Comparison of ENCODE assay signal across 33 cellular contexts in genomic region chr14:58055497-58055896, GRCh38.
"Had no signal": no experiment of that assay in that cellular context is flagged by ENCODE, and none has a peak within 500 bp of the region (broad histone marks: within the 10 kb centered on the region; RNA-seq: fewer than 3 reads in every experiment).

No MANE protein-coding gene starts in this region.

- H3K36me3 Mint-ChIP-seq: activated naive CD4-positive, alpha-beta T cell treated with anti-CD3 and anti-CD28 coated beads, Interleukin-2, amount 10 ng/mL, durations not matched to agents 7 days and 5 days; activated naive CD4-positive, alpha-beta T cell treated with anti-CD3 and anti-CD28 coated beads, Interleukin-2, amount 50 U/mL, for 72 hours; activated naive CD8-positive, alpha-beta T cell treated with anti-CD3 and anti-CD28 coated beads, Interleukin-2, amount 10 ng/mL, durations not matched to agents 7 days and 5 days; WTC11 had no signal

- H3K4me1 ChIP-seq: ascending aorta, esophagus muscularis mucosa, gastroesophageal sphincter, heart right ventricle had no signal

- H3K27me3 ChIP-seq: ascending aorta, brain microvascular endothelial cell, esophagus muscularis mucosa, gastroesophageal sphincter, heart right ventricle had no signal

- H3K4me1 Mint-ChIP-seq: activated CD4-positive, alpha-beta memory T cell treated with anti-CD3 and anti-CD28 coated beads, Interleukin-2, amount 10 ng/mL, durations not matched to agents 7 days and 5 days; activated CD4-positive, alpha-beta T cell treated with anti-CD3 and anti-CD28 coated beads, Interleukin-2, amount 10 ng/mL, durations not matched to agents 7 days and 5 days; activated naive CD4-positive, alpha-beta T cell treated with anti-CD3 and anti-CD28 coated beads, Interleukin-2, amount 10 ng/mL, durations not matched to agents 7 days and 5 days; activated naive CD8-positive, alpha-beta T cell treated with anti-CD3 and anti-CD28 coated beads, Interleukin-2, amount 10 ng/mL, durations not matched to agents 7 days and 5 days; WTC11 had no signal

- H3K4me3 ChIP-seq: ascending aorta, esophagus muscularis mucosa, gastroesophageal sphincter, heart right ventricle had no signal

- H3K9me3 ChIP-seq: ascending aorta, esophagus muscularis mucosa, gastroesophageal sphincter, heart right ventricle had no signal

- H3K27ac ChIP-seq: ascending aorta, brain microvascular endothelial cell, esophagus muscularis mucosa, gastroesophageal sphincter, heart right ventricle, VCaP had no signal

- H3K36me3 ChIP-seq: ascending aorta, brain microvascular endothelial cell, esophagus muscularis mucosa, gastroesophageal sphincter, heart right ventricle had no signal

- H3K9me3 Mint-ChIP-seq: activated CD4-positive, alpha-beta memory T cell treated with anti-CD3 and anti-CD28 coated beads, Interleukin-2, amount 10 ng/mL, durations not matched to agents 7 days and 5 days; activated CD4-positive, alpha-beta T cell treated with anti-CD3 and anti-CD28 coated beads, Interleukin-2, amount 10 ng/mL, durations not matched to agents 7 days and 5 days; activated naive CD4-positive, alpha-beta T cell treated with anti-CD3 and anti-CD28 coated beads, Interleukin-2, amount 10 ng/mL, durations not matched to agents 7 days and 5 days; activated naive CD4-positive, alpha-beta T cell treated with anti-CD3 and anti-CD28 coated beads, Interleukin-2, amount 50 U/mL, for 72 hours; activated naive CD8-positive, alpha-beta T cell treated with anti-CD3 and anti-CD28 coated beads, Interleukin-2, amount 10 ng/mL, durations not matched to agents 7 days and 5 days; activated T-cell treated with anti-CD3 and anti-CD28 coated beads, Interleukin-2, amount 50 U/mL, for 24 hours; activated T-cell treated with anti-CD3 and anti-CD28 coated beads, Interleukin-2, amount 50 U/mL, for 72 hours; effector memory CD8-positive, alpha-beta T cell; T-helper 2 cell treated with Interferon-gamma antibody and Interleukin-4, amounts not matched to agents 5 μg/mL and 100 μg/mL, for 36 hours; WTC11 had no signal

- H3K4me3 Mint-ChIP-seq: activated CD4-positive, alpha-beta memory T cell treated with anti-CD3 and anti-CD28 coated beads, Interleukin-2, amount 10 ng/mL, durations not matched to agents 7 days and 5 days; activated CD4-positive, alpha-beta T cell treated with anti-CD3 and anti-CD28 coated beads, Interleukin-2, amount 10 ng/mL, durations not matched to agents 7 days and 5 days; activated naive CD4-positive, alpha-beta T cell treated with anti-CD3 and anti-CD28 coated beads, Interleukin-2, amount 10 ng/mL, durations not matched to agents 7 days and 5 days; activated naive CD8-positive, alpha-beta T cell treated with anti-CD3 and anti-CD28 coated beads, Interleukin-2, amount 10 ng/mL, durations not matched to agents 7 days and 5 days; activated T-cell treated with anti-CD3 and anti-CD28 coated beads, Interleukin-2, amount 50 U/mL, for 24 hours; activated T-cell treated with anti-CD3 and anti-CD28 coated beads, Interleukin-2, amount 50 U/mL, for 72 hours; effector memory CD8-positive, alpha-beta T cell; T-helper 17 cell; T-helper 2 cell treated with Interferon-gamma antibody and Interleukin-4, amounts not matched to agents 5 μg/mL and 100 μg/mL, for 36 hours; WTC11 had no signal

- H3K27ac Mint-ChIP-seq: activated CD4-positive, alpha-beta memory T cell treated with anti-CD3 and anti-CD28 coated beads, Interleukin-2, amount 10 ng/mL, durations not matched to agents 7 days and 5 days; activated CD4-positive, alpha-beta T cell treated with anti-CD3 and anti-CD28 coated beads, Interleukin-2, amount 10 ng/mL, durations not matched to agents 7 days and 5 days; activated naive CD4-positive, alpha-beta T cell treated with anti-CD3 and anti-CD28 coated beads, Interleukin-2, amount 10 ng/mL, durations not matched to agents 7 days and 5 days; activated naive CD4-positive, alpha-beta T cell treated with anti-CD3 and anti-CD28 coated beads, Interleukin-2, amount 50 U/mL, for 72 hours; activated naive CD8-positive, alpha-beta T cell treated with anti-CD3 and anti-CD28 coated beads, Interleukin-2, amount 10 ng/mL, durations not matched to agents 7 days and 5 days; activated T-cell treated with anti-CD3 and anti-CD28 coated beads, Interleukin-2, amount 50 U/mL, for 24 hours; activated T-cell treated with anti-CD3 and anti-CD28 coated beads, Interleukin-2, amount 50 U/mL, for 72 hours; effector memory CD8-positive, alpha-beta T cell; T-helper 17 cell; T-helper 2 cell treated with Interferon-gamma antibody and Interleukin-4, amounts not matched to agents 5 μg/mL and 100 μg/mL, for 36 hours; WTC11 had no signal

- ATAC-seq: activated naive CD4-positive, alpha-beta T cell treated with anti-CD3 and anti-CD28 coated beads, Interleukin-2, amount 50 U/mL, for 72 hours; activated T-cell treated with anti-CD3 and anti-CD28 coated beads, Interleukin-2, amount 50 U/mL, for 72 hours; effector memory CD8-positive, alpha-beta T cell; gastroesophageal sphincter; heart right ventricle; T-helper 17 cell; WTC11 had no signal

- FAIRE-seq: bronchial epithelial cell, colon had no signal

- H3K27me3 Mint-ChIP-seq: activated naive CD4-positive, alpha-beta T cell treated with anti-CD3 and anti-CD28 coated beads, Interleukin-2, amount 10 ng/mL, durations not matched to agents 7 days and 5 days had no signal

- DNase-seq: activated CD4-positive, alpha-beta memory T cell treated with anti-CD3 and anti-CD28 coated beads, Interleukin-2, amount 10 ng/mL, durations not matched to agents 7 days and 5 days; activated CD4-positive, alpha-beta T cell treated with anti-CD3 and anti-CD28 coated beads for 1 hour; activated CD4-positive, alpha-beta T cell treated with anti-CD3 and anti-CD28 coated beads for 4 hours; activated CD4-positive, alpha-beta T cell treated with anti-CD3 and anti-CD28 coated beads, Interleukin-2, amount 10 ng/mL, durations not matched to agents 7 days and 5 days; activated CD4-positive, alpha-beta T cell treated with anti-CD3 and anti-CD28 coated beads, Interleukin-2, amount 50 U/mL, for 4 hours; activated CD8-positive, alpha-beta memory T cell treated with anti-CD3 and anti-CD28 coated beads, Interleukin-2, amount 50 U/mL, for 48 hours; activated gamma-delta T cell; activated naive CD4-positive, alpha-beta T cell; activated naive CD4-positive, alpha-beta T cell treated with anti-CD3 and anti-CD28 coated beads, Interleukin-2, amount 10 ng/mL, durations not matched to agents 7 days and 5 days; activated naive CD8-positive, alpha-beta T cell treated with anti-CD3 and anti-CD28 coated beads, Interleukin-2, amount 10 ng/mL, durations not matched to agents 7 days and 5 days; activated T-cell treated with anti-CD3 and anti-CD28 coated beads for 4 hours; activated T-cell treated with anti-CD3 and anti-CD28 coated beads, Interleukin-2, amount 50 U/mL, for 24 hours; activated T-cell treated with anti-CD3 and anti-CD28 coated beads, Interleukin-2, amount 50 U/mL, for 72 hours; brain microvascular endothelial cell; cortex of kidney; dermis blood vessel endothelial cell; effector CD4-positive, alpha-beta T cell; effector memory CD8-positive, alpha-beta T cell; erythroblast; foreskin melanocyte; heart right ventricle; T-helper 1 cell; T-helper 17 cell; T1000 had no signal
